In genomic region chrX:130179170-130179569, GRCh38 we compare ENCODE assay signal across 14 cellular contexts. TPM values are rescaled to one million over a fixed set of nuclear protein-coding genes. Genes with fewer than 3 reads are reported as not detected.
DNase-seq lines count a peak whose midpoint lies in the region; ATAC-seq and TF ChIP-seq lines count a peak whose summit lies in the region.
"Had no signal": no experiment of that assay in that cellular context is flagged by ENCODE, and none has a peak within 500 bp of the region (broad histone marks: within the 10 kb centered on the region; RNA-seq: fewer than 3 reads in every experiment).

No MANE protein-coding gene starts in this region.

- peaks cover 8% of the 10 kb centered on the region; the same call in 1 of the 2 replicates for H3K27me3 ChIP-seq in SK-N-SH (ENCODE audit: insufficient read depth)
- H3K27me3 ChIP-seq: transverse colon had no signal

- H4K20me1 ChIP-seq in SK-N-SH (ENCODE audit: insufficient read depth) = no peaks in the 10 kb centered on the region

- no peak overlapping the region for H3K9ac ChIP-seq in SK-N-SH

- H3K4me1 ChIP-seq in SK-N-SH (ENCODE audit: control insufficient read depth in 1 of 2, insufficient read depth in 2 of 2, low read depth in 1 of 2, low read length in 1 of 2) = peaks cover 1 to 18% of the 10 kb centered on the region in 2 experiments; a peak in 2 of 4 replicates

- no peak overlapping the region for H2AFZ ChIP-seq in SK-N-SH (ENCODE audit: low read depth)

- no peak for ATAC-seq in stimulated activated naive CD8-positive, alpha-beta T cell treated with anti-CD3 and anti-CD28 coated beads, Interleukin-15, Interleukin-2, amounts not matched to agents 100 U/mL and 50 U/mL, for 24 hours
- ATAC-seq in GM21825 (IDR thresholded peaks at IDR 0.05; ENCODE audit: unreplicated experiment) = no peak
- ATAC-seq: left lobe of liver, SK-N-SH treated with all-trans-retinoic acid at 6 μM for 48 hours had no signal

- no peaks in the 10 kb centered on the region for H3K36me3 ChIP-seq in SK-N-SH (replicated peaks in 1 of 2; ENCODE audit: control insufficient read depth in 1 of 2, insufficient read depth in 2 of 2, low read length in 1 of 2)
- H3K36me3 ChIP-seq: transverse colon had no signal

- H3K4me1 Mint-ChIP-seq in stimulated activated naive CD8-positive, alpha-beta T cell treated with anti-CD3 and anti-CD28 coated beads, Interleukin-15, Interleukin-2, amounts not matched to agents 100 ng/mL and 50 ng/mL, for 24 hours (ENCODE audit: low read depth) = peaks cover 60% of the 10 kb centered on the region
- peaks cover 51% of the 10 kb centered on the region for H3K4me1 Mint-ChIP-seq in activated naive CD8-positive, alpha-beta T cell (ENCODE audit: low read depth)
- peaks cover 17% of the 10 kb centered on the region for H3K4me1 Mint-ChIP-seq in mesothelial cell of epicardium

- TF ChIP-seq RAD21 in SK-N-SH (IDR thresholded peaks at IDR 0.05; ENCODE audit: low read length) = no peak

- peak overlapping the region in 1 of 2 experiments; percentile 59; a peak in 2 of 4 replicates for H3K27ac ChIP-seq in SK-N-SH (ENCODE audit: low read depth in 2 of 2, low read length in 1 of 2)
- H3K27ac ChIP-seq: transverse colon had no signal

- H3K9me3 ChIP-seq in SK-N-SH = no peaks in the 10 kb centered on the region
- H3K9me3 ChIP-seq: transverse colon had no signal

- peak overlapping the region; percentile 75 for H3K27ac Mint-ChIP-seq in stimulated activated naive CD8-positive, alpha-beta T cell treated with anti-CD3 and anti-CD28 coated beads, Interleukin-15, Interleukin-2, amounts not matched to agents 100 ng/mL and 50 ng/mL, for 24 hours
- H3K27ac Mint-ChIP-seq in activated naive CD8-positive, alpha-beta T cell = peak overlapping the region; percentile 93
- peak overlapping the region; percentile 80 for H3K27ac Mint-ChIP-seq in mesothelial cell of epicardium

- no peak for DNase-seq in stimulated activated naive CD8-positive, alpha-beta T cell treated with anti-CD3 and anti-CD28 coated beads, Interleukin-15, Interleukin-2, amounts not matched to agents 100 U/mL and 50 U/mL, for 24 hours
- no peak for DNase-seq in mesothelial cell of epicardium (ENCODE audit: low spot score in 2 of 2, unreplicated experiment in 2 of 2)
- DNase-seq in SK-N-SH = no peak
- no peak for DNase-seq in NCI-H446 treated with DMSO at 0.1 percent for 48 hours (lab: John Stamatoyannopoulos, UW)
- no peak for DNase-seq in SW 1271 (lab: John Stamatoyannopoulos, UW)
- DNase-seq: activated CD4-positive, alpha-beta T cell treated with anti-CD3 and anti-CD28 coated beads, Interleukin-2, amount 50 U/mL, for 1 hour; glutamatergic neuron; NCI-H1694 treated with DMSO at 0.1 percent for 48 hours; transverse colon had no signal

- H3K36me3 Mint-ChIP-seq in stimulated activated naive CD8-positive, alpha-beta T cell treated with anti-CD3 and anti-CD28 coated beads, Interleukin-15, Interleukin-2, amounts not matched to agents 100 ng/mL and 50 ng/mL, for 24 hours (ENCODE audit: low read depth) = peaks cover 17% of the 10 kb centered on the region
- H3K36me3 Mint-ChIP-seq in activated naive CD8-positive, alpha-beta T cell = peaks cover 2% of the 10 kb centered on the region
- H3K36me3 Mint-ChIP-seq in mesothelial cell of epicardium = peaks cover 3% of the 10 kb centered on the region

- H3K4me2 ChIP-seq in SK-N-SH = no peak overlapping the region

- POLR2A ChIA-PET in SK-N-SH (lab: Yijun Ruan, JAX) = no interaction called here

- no peak for TF ChIP-seq EP300 in SK-N-SH (IDR thresholded peaks at IDR 0.05; ENCODE audit: borderline replicate concordance in 1 of 2, low read depth in 1 of 2, low read length in 1 of 2)

- TF ChIP-seq CTCF in mesothelial cell of epicardium (IDR thresholded peaks at IDR 0.05; ENCODE audit: unreplicated experiment) (no peak), SK-N-SH (IDR thresholded peaks at IDR 0.05) (no peak)

- H3K79me2 ChIP-seq in SK-N-SH (ENCODE audit: insufficient read depth) = no peaks in the 10 kb centered on the region

- H3K9me3 Mint-ChIP-seq in stimulated activated naive CD8-positive, alpha-beta T cell treated with anti-CD3 and anti-CD28 coated beads, Interleukin-15, Interleukin-2, amounts not matched to agents 100 ng/mL and 50 ng/mL, for 24 hours = no peaks in the 10 kb centered on the region
- no peaks in the 10 kb centered on the region for H3K9me3 Mint-ChIP-seq in activated naive CD8-positive, alpha-beta T cell (ENCODE audit: low read depth)
- peaks cover 16% of the 10 kb centered on the region for H3K9me3 Mint-ChIP-seq in mesothelial cell of epicardium

- CTCF ChIA-PET in SK-N-SH (lab: Yijun Ruan, JAX) = interaction anchor here (0.6 kb wide), 1 partner anchor 263 kb away, joined by 3 read pairs; no protein-coding TSS in a partner anchor

- H3K27me3 Mint-ChIP-seq in stimulated activated naive CD8-positive, alpha-beta T cell treated with anti-CD3 and anti-CD28 coated beads, Interleukin-15, Interleukin-2, amounts not matched to agents 100 ng/mL and 50 ng/mL, for 24 hours = no peaks in the 10 kb centered on the region
- no peaks in the 10 kb centered on the region for H3K27me3 Mint-ChIP-seq in activated naive CD8-positive, alpha-beta T cell
- no peaks in the 10 kb centered on the region for H3K27me3 Mint-ChIP-seq in mesothelial cell of epicardium (ENCODE audit: low read depth)

- no peak overlapping the region for H3K4me3 ChIP-seq in SK-N-SH (ENCODE audit: low read depth in 2 of 2, low read length in 1 of 2)
- H3K4me3 ChIP-seq: transverse colon had no signal

- H3K4me3 Mint-ChIP-seq in stimulated activated naive CD8-positive, alpha-beta T cell treated with anti-CD3 and anti-CD28 coated beads, Interleukin-15, Interleukin-2, amounts not matched to agents 100 ng/mL and 50 ng/mL, for 24 hours = peak overlapping the region; percentile 51
- peak overlapping the region; percentile 71 for H3K4me3 Mint-ChIP-seq in activated naive CD8-positive, alpha-beta T cell
- H3K4me3 Mint-ChIP-seq in mesothelial cell of epicardium = no peak overlapping the region

- no peaks in the 10 kb centered on the region for H3F3A ChIP-seq in SK-N-SH (replicated peaks; ENCODE audit: insufficient read depth)

- H3K9me2 ChIP-seq in SK-N-SH = no peaks in the 10 kb centered on the region

- WGBS in SK-N-SH (ENCODE audit: low lambda C conversion rate) = 28% methylated on average over 5 of the region's 5 CpGs

TF ChIP-seq in SK-N-SH, 30 proteins besides CTCF, POLR2A, EP300 and RAD21 (continues in another document):
- no peak for TF ChIP-seq FOXJ3 (CRISPR knock-in tag; IDR thresholded peaks at IDR 0.05)
- TF ChIP-seq IRF3 (IDR thresholded peaks at IDR 0.05; ENCODE audit: low read depth, low read length) = no peak
- no peak for TF ChIP-seq ELF1 (IDR thresholded peaks at IDR 0.05)
- no peak for TF ChIP-seq GATA2 (CRISPR knock-in tag; IDR thresholded peaks at IDR 0.05)
- TF ChIP-seq TEAD4 (IDR thresholded peaks at IDR 0.05; ENCODE audit: borderline replicate concordance, insufficient read depth) = no peak
- TF ChIP-seq TCF12 (IDR thresholded peaks at IDR 0.05) = no peak
- TF ChIP-seq MEF2A (IDR thresholded peaks at IDR 0.05; ENCODE audit: borderline replicate concordance, low read depth) = no peak
- no peak for TF ChIP-seq JUND (IDR thresholded peaks at IDR 0.05)
- no peak for TF ChIP-seq MXI1 (IDR thresholded peaks at IDR 0.05; ENCODE audit: low read depth, low read length)
- TF ChIP-seq, protein P1, sequence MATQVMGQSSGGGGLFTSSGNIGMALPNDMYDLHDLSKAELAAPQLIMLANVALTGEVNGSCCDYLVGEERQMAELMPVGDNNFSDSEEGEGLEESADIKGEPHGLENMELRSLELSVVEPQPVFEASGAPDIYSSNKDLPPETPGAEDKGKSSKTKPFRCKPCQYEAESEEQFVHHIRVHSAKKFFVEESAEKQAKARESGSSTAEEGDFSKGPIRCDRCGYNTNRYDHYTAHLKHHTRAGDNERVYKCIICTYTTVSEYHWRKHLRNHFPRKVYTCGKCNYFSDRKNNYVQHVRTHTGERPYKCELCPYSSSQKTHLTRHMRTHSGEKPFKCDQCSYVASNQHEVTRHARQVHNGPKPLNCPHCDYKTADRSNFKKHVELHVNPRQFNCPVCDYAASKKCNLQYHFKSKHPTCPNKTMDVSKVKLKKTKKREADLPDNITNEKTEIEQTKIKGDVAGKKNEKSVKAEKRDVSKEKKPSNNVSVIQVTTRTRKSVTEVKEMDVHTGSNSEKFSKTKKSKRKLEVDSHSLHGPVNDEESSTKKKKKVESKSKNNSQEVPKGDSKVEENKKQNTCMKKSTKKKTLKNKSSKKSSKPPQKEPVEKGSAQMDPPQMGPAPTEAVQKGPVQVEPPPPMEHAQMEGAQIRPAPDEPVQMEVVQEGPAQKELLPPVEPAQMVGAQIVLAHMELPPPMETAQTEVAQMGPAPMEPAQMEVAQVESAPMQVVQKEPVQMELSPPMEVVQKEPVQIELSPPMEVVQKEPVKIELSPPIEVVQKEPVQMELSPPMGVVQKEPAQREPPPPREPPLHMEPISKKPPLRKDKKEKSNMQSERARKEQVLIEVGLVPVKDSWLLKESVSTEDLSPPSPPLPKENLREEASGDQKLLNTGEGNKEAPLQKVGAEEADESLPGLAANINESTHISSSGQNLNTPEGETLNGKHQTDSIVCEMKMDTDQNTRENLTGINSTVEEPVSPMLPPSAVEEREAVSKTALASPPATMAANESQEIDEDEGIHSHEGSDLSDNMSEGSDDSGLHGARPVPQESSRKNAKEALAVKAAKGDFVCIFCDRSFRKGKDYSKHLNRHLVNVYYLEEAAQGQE (IDR thresholded peaks at IDR 0.05; ENCODE audit: low read depth, low read length) = no peak
- no peak for TF ChIP-seq YY1 (IDR thresholded peaks at IDR 0.05; ENCODE audit: low read depth)
- no peak for TF ChIP-seq TAF1 (IDR thresholded peaks at IDR 0.05; ENCODE audit: borderline replicate concordance, low read depth, low read length)
- TF ChIP-seq POLR2AphosphoS5 (IDR thresholded peaks at IDR 0.05; ENCODE audit: low read depth, low read length) = no peak

RNA-seq across cellular contexts. Expression of gene RAB33A, which starts 7.4 kb away (rescaled TPM):
- 4.2 to 4.6 TPM (median 4.3 TPM) in 3 replicates for total RNA-seq in mesothelial cell of epicardium
- polyA plus RNA-seq in SK-N-SH (2012; rRNA removed) = 1.2 and 2.0 TPM in 2 replicates
- polyA plus RNA-seq in SK-N-SH (2012; cell fraction: cytosol; rRNA removed) = 1.3 and 2.5 TPM in 2 replicates
- 0.21 and 0.39 TPM in 2 replicates for polyA plus RNA-seq in SK-N-SH (2012; cell fraction: nucleus; rRNA removed)

RNA-seq across cellular contexts. Expression of gene AIFM1, which starts 13.5 kb away (rescaled TPM):
- total RNA-seq in mesothelial cell of epicardium = 31.3 to 34.6 TPM (median 32.1 TPM) in 3 replicates
- polyA plus RNA-seq in SK-N-SH (2012; rRNA removed) = 49.8 and 61.4 TPM in 2 replicates
- polyA plus RNA-seq in SK-N-SH (2012; cell fraction: cytosol; rRNA removed) = 53.5 and 61.9 TPM in 2 replicates
- 31.3 and 34.0 TPM in 2 replicates for polyA plus RNA-seq in SK-N-SH (2012; cell fraction: nucleus; rRNA removed)
